ENCODE assay signal across 10 cellular contexts in genomic region chr5:136016945-136017530, GRCh38. TPM values are rescaled to one million over a fixed set of nuclear protein-coding genes. Genes with fewer than 3 reads are reported as not detected.
DNase-seq lines count a peak whose midpoint lies in the region; ATAC-seq and TF ChIP-seq lines count a peak whose summit lies in the region.
"Had no signal": no experiment of that assay in that cellular context is flagged by ENCODE, and none has a peak within 500 bp of the region (broad histone marks: within the 10 kb centered on the region; RNA-seq: fewer than 3 reads in every experiment).

No MANE protein-coding gene starts in this region.

- no peaks in the 10 kb centered on the region for H3K9me3 Mint-ChIP-seq in CD8-positive, alpha-beta T cell

- no peaks in the 10 kb centered on the region for H3K4me1 Mint-ChIP-seq in CD8-positive, alpha-beta T cell (ENCODE audit: low read depth)

- H3K4me3 ChIP-seq in retinal pigment epithelial cell (ENCODE audit: low read length), result no peak overlapping the region
- no peak overlapping the region for H3K4me3 ChIP-seq in CD8-positive, alpha-beta T cell (ENCODE audit: low read depth, low read length)

- no peak overlapping the region for H3K27ac ChIP-seq in CD8-positive, alpha-beta T cell (ENCODE audit: low read depth, low read length)

- H3K9me3 ChIP-seq in CD8-positive, alpha-beta T cell (ENCODE audit: low read length), result no peaks in the 10 kb centered on the region

- no peaks in the 10 kb centered on the region for H3K36me3 Mint-ChIP-seq in CD8-positive, alpha-beta T cell

- POLR2A ChIA-PET in CD8-positive, alpha-beta T cell (lab: Charles Lee), result interaction anchor here (1.5 kb wide), 1 partner anchor 20 kb away, joined by 4 read pairs; no protein-coding TSS in a partner anchor

- H3K27ac Mint-ChIP-seq in CD8-positive, alpha-beta T cell, result no peak overlapping the region

- TF ChIP-seq CTCF in retinal pigment epithelial cell (conservative IDR thresholded peaks at IDR 0.05; ENCODE audit: low read depth, low read length), result peak; percentile 14
- TF ChIP-seq CTCF in CD8-positive, alpha-beta T cell (IDR thresholded peaks at IDR 0.05), result no peak

- ATAC-seq in HG03439 (IDR thresholded peaks at IDR 0.05; ENCODE audit: unreplicated experiment), result no peak
- ATAC-seq in CD8-positive, alpha-beta T cell, result no peak
- no peak for ATAC-seq in HG03039 (IDR thresholded peaks at IDR 0.05; ENCODE audit: unreplicated experiment)
- ATAC-seq in HG03175 (IDR thresholded peaks at IDR 0.05; ENCODE audit: unreplicated experiment), result no peak

- DNase-seq in GOT3 (lab: John Stamatoyannopoulos, UW), result peak; percentile 85
- DNase-seq in NCI-H446 (lab: John Stamatoyannopoulos, UW), result peak; percentile 94 to 99
- peak; percentile 43 for DNase-seq in dermis blood vessel endothelial cell
- DNase-seq in retinal pigment epithelial cell (ENCODE audit: low read depth), result peak; percentile 96
- no peak for DNase-seq in CD8-positive, alpha-beta T cell
- DNase-seq: activated effector memory CD4-positive, alpha-beta T cell treated with anti-CD3 and anti-CD28 coated beads, Interleukin-2, amount 50 U/mL, for 16 hours; stimulated activated CD4-positive, alpha-beta T cell treated with anti-CD3 and anti-CD28 coated beads, Interleukin-4, amount 100 ng/mL, for 4 hours had no signal

- peaks cover 15% of the 10 kb centered on the region for H3K27me3 Mint-ChIP-seq in CD8-positive, alpha-beta T cell (ENCODE audit: low read depth)

- no peaks in the 10 kb centered on the region for H3K36me3 ChIP-seq in CD8-positive, alpha-beta T cell (ENCODE audit: insufficient read depth, low read length)

- H3K4me3 Mint-ChIP-seq in CD8-positive, alpha-beta T cell, result no peak overlapping the region

- intact Hi-C loops in CD8-positive, alpha-beta T cell (cut with DNase I, micrococcal nuclease), result loop anchor here in 1 of 2 experiments (10.0 kb wide), 1 partner anchor 1708 kb away; no protein-coding TSS in a partner anchor

- CTCF ChIA-PET in CD8-positive, alpha-beta T cell (lab: Charles Lee), result no interaction called here

- no peaks in the 10 kb centered on the region for H3K4me1 ChIP-seq in CD8-positive, alpha-beta T cell (ENCODE audit: insufficient read depth, low read length)

- H3K27me3 ChIP-seq in CD8-positive, alpha-beta T cell (ENCODE audit: insufficient read depth, low read length), result no peaks in the 10 kb centered on the region

RNA-seq across cellular contexts. Expression of gene TGFBI, which starts 11.8 kb away (rescaled TPM):
- 3.9 and 9.5 TPM in 2 replicates for total RNA-seq in dermis blood vessel endothelial cell
- 1 to 10 TPM; 1.8 TPM for total RNA-seq in CD8-positive, alpha-beta T cell

Comparison
In these comparisons a context has a peak if more than half of its experiments do, and no peak if none do; other contexts are left out.
1. DNase-seq: peak in GOT3 (single experiment), NCI-H446 (2 of 2), dermis blood vessel endothelial cell (single experiment) and retinal pigment epithelial cell (single experiment); none in CD8-positive, alpha-beta T cell (0 of 7).